ENCODE assay signal across 20 cellular contexts in genomic region chr4:132328761-132329160, GRCh38.
DNase-seq lines count a peak whose midpoint lies in the region; ATAC-seq, FAIRE-seq and TF ChIP-seq lines count a peak whose summit lies in the region.
"Had no signal": no experiment of that assay in that cellular context is flagged by ENCODE, and none has a peak within 500 bp of the region (broad histone marks: within the 10 kb centered on the region; RNA-seq: fewer than 3 reads in every experiment).

No MANE protein-coding gene starts in this region.

- no peak overlapping the region for H3K4me3 ChIP-seq in HCT116 (replicated peaks in 1 of 2; ENCODE audit: low read depth in 1 of 2, low read length in 2 of 2)
- H3K4me3 ChIP-seq in RWPE2 (ENCODE audit: severe bottlenecking), result no peak overlapping the region
- no peak overlapping the region for H3K4me3 ChIP-seq in endothelial cell of umbilical vein (replicated peaks in 1 of 3; ENCODE audit: insufficient read depth in 1 of 3, low read depth in 1 of 3, low read length in 3 of 3)
- no peak overlapping the region for H3K4me3 ChIP-seq in tibial artery
- H3K4me3 ChIP-seq: GM23338 had no signal

- RAD21 ChIA-PET in HCT116 (lab: Charles Lee; ENCODE audit: low non-redundant PET in 1 of 2, low total read pairs in 2 of 2, uncharacterized antibody in 2 of 2, unreplicated experiment in 2 of 2), result no interaction called here

- H3K9ac ChIP-seq in HCT116 (ENCODE audit: low read length) (no peak overlapping the region), endothelial cell of umbilical vein (replicated peaks; ENCODE audit: extremely low read depth, insufficient read depth, low read length) (no peak overlapping the region)

- DNase-seq in HCT116 (ENCODE audit: low read depth, low spot score) (no peak), RWPE2 (ENCODE audit: low spot score) (no peak), endothelial cell of umbilical vein (ENCODE audit: low read depth, low spot score) (no peak), tibial artery (no peak), SKM-1 treated with dmso at 0.1 percent for 144 hours (lab: John Stamatoyannopoulos, UW; ENCODE audit: unreplicated experiment) (no peak)
- DNase-seq: BE2C; C1 segment of cervical spinal cord; CD4-positive, CD25-positive, alpha-beta regulatory T cell; CD8-positive, alpha-beta memory T cell; COR-L47; DMS 273 treated with DMSO at 0.1 percent for 48 hours; DMS53; DND-41; EL had no signal

- CTCF ChIA-PET in HCT116 (lab: Charles Lee) (no interaction called here), endothelial cell of umbilical vein (lab: Charles Lee) (interaction anchor here (1.3 kb wide), 1 partner anchor 29 kb away, joined by 3 read pairs; no protein-coding TSS in a partner anchor)

- TF ChIP-seq CTCF in HCT116 (IDR thresholded peaks at IDR 0.05 in 2 of 3, conservative IDR thresholded peaks at IDR 0.05 in 1 of 3; ENCODE audit: borderline replicate concordance in 1 of 3, insufficient read depth in 1 of 3, low read depth in 2 of 3, low read length in 2 of 3) (no peak), RWPE2 (IDR thresholded peaks at IDR 0.05; ENCODE audit: poor library complexity, severe bottlenecking) (no peak), endothelial cell of umbilical vein (IDR thresholded peaks at IDR 0.05; ENCODE audit: extremely low read depth in 1 of 2, insufficient read depth in 1 of 2, low read depth in 1 of 2, low read length in 2 of 2) (no peak), tibial artery (IDR thresholded peaks at IDR 0.05) (no peak)

- no peaks in the 10 kb centered on the region for H3K9me2 ChIP-seq in HCT116 (ENCODE audit: insufficient read depth)

- H3K27ac ChIP-seq in HCT116 (ENCODE audit: low read depth, low read length) (no peak overlapping the region), RWPE2 (ENCODE audit: poor library complexity, severe bottlenecking) (no peak overlapping the region), endothelial cell of umbilical vein (ENCODE audit: insufficient read depth, low read depth, low read length) (no peak overlapping the region), tibial artery (no peak overlapping the region)

- H3K4me2 ChIP-seq in HCT116 (ENCODE audit: low read length) (no peak overlapping the region), endothelial cell of umbilical vein (ENCODE audit: insufficient read depth, low read length) (no peak overlapping the region)
- H3K4me2 ChIP-seq: GM23338 had no signal

- H3K27me3 ChIP-seq in HCT116 (ENCODE audit: insufficient read depth, low read length) (no peaks in the 10 kb centered on the region), RWPE2 (ENCODE audit: insufficient read depth, poor library complexity, severe bottlenecking) (no peaks in the 10 kb centered on the region), endothelial cell of umbilical vein (ENCODE audit: control insufficient read depth in 2 of 2, insufficient read depth in 2 of 2, low read length in 2 of 2) (no peaks in the 10 kb centered on the region), tibial artery (no peaks in the 10 kb centered on the region)
- H3K27me3 ChIP-seq: BE2C had no signal

- BruUV-seq in HCT116 (replicated peaks; lab: Mats Ljungman, UMichigan), result no TSS peak
- BruUV-seq in endothelial cell of umbilical vein (replicated peaks; lab: Mats Ljungman, UMichigan), result no TSS peak

- no peaks in the 10 kb centered on the region for H3K4me1 ChIP-seq in HCT116 (ENCODE audit: control insufficient read depth in 1 of 2, insufficient read depth in 2 of 2, low read length in 2 of 2)
- peaks cover 16% of the 10 kb centered on the region for H3K4me1 ChIP-seq in RWPE2 (ENCODE audit: insufficient read depth, poor library complexity, severe bottlenecking)
- no peaks in the 10 kb centered on the region for H3K4me1 ChIP-seq in endothelial cell of umbilical vein (ENCODE audit: control insufficient read depth, extremely low read depth, insufficient read depth, low read length)
- no peaks in the 10 kb centered on the region for H3K4me1 ChIP-seq in tibial artery
- H3K4me1 ChIP-seq: BE2C had no signal

- no peak for FAIRE-seq in endothelial cell of umbilical vein (lab: Jason Lieb, UNC)
- FAIRE-seq: GM12891, H54, HTR-8/SVneo had no signal

- TF ChIP-seq RAD21 in HCT116 (IDR thresholded peaks at IDR 0.05; ENCODE audit: low read depth), result no peak

- intact Hi-C loops in HCT116 (cut with micrococcal nuclease), result no loop called here
- intact Hi-C loops in endothelial cell of umbilical vein (cut with micrococcal nuclease), result no loop called here
- intact Hi-C loops in tibial artery (cut with DNase I; ENCODE audit: low total_unique reads), result no loop called here

- H3K79me2 ChIP-seq in HCT116 (ENCODE audit: insufficient read depth, low read length) (no peaks in the 10 kb centered on the region), endothelial cell of umbilical vein (ENCODE audit: control insufficient read depth, insufficient read depth, low read length) (no peaks in the 10 kb centered on the region)

- POLR2A ChIA-PET in HCT116 (lab: Charles Lee) (no interaction called here), endothelial cell of umbilical vein (lab: Charles Lee) (no interaction called here)

- no peaks in the 10 kb centered on the region for H3K9me1 ChIP-seq in endothelial cell of umbilical vein (replicated peaks; ENCODE audit: control insufficient read depth, extremely low read depth, insufficient read depth, low read length)

- dilution Hi-C loops in endothelial cell of umbilical vein (cut with MboI; ENCODE audit: extremely low pct_ligation_motif_present, low sequenced_read_pairs), result no loop called here

- TF ChIP-seq POLR2A in HCT116 (IDR thresholded peaks at IDR 0.05; ENCODE audit: borderline replicate concordance, extremely low read depth, insufficient read depth, insufficient read length) (no peak), endothelial cell of umbilical vein (IDR thresholded peaks at IDR 0.05; ENCODE audit: low read depth, low read length) (no peak)

- H3K36me3 ChIP-seq in HCT116 (ENCODE audit: control insufficient read depth in 1 of 2, insufficient read depth in 2 of 2, low read length in 2 of 2), result no peaks in the 10 kb centered on the region
- H3K36me3 ChIP-seq in RWPE2 (ENCODE audit: low read depth), result no peaks in the 10 kb centered on the region
- H3K36me3 ChIP-seq in endothelial cell of umbilical vein (ENCODE audit: control insufficient read depth in 2 of 2, extremely low read depth in 1 of 2, insufficient read depth in 2 of 2, low read length in 2 of 2), result no peaks in the 10 kb centered on the region
- no peaks in the 10 kb centered on the region for H3K36me3 ChIP-seq in tibial artery
- H3K36me3 ChIP-seq: BE2C had no signal

- ATAC-seq in HCT116, result no peak
- peak; percentile 45; the same call in 1 of the 3 replicates for ATAC-seq in RWPE2 (ENCODE audit: low read depth)
- no peak for ATAC-seq in GM18873 (IDR thresholded peaks at IDR 0.05; ENCODE audit: low FRiP score, unreplicated experiment)
- no peak for ATAC-seq in GM19455 (IDR thresholded peaks at IDR 0.05; ENCODE audit: unreplicated experiment)
- ATAC-seq: GM23338 had no signal

- H4K20me1 ChIP-seq in HCT116 (ENCODE audit: insufficient read depth), result no peaks in the 10 kb centered on the region
- no peaks in the 10 kb centered on the region for H4K20me1 ChIP-seq in endothelial cell of umbilical vein (replicated peaks; ENCODE audit: control insufficient read depth, extremely low read depth, insufficient read depth, low read length)

- peak overlapping the region; percentile 22 for H2AFZ ChIP-seq in HCT116 (ENCODE audit: low read depth, low read length, poor library complexity, severe bottlenecking)
- no peak overlapping the region for H2AFZ ChIP-seq in endothelial cell of umbilical vein (ENCODE audit: low read depth, low read length)
- H2AFZ ChIP-seq: GM23338 had no signal

- H3K9me3 ChIP-seq in HCT116 (ENCODE audit: control insufficient read depth in 1 of 2, insufficient read depth in 1 of 2, low read depth in 1 of 2, low read length in 2 of 2) (no peaks in the 10 kb centered on the region), RWPE2 (ENCODE audit: severe bottlenecking) (no peaks in the 10 kb centered on the region), endothelial cell of umbilical vein (replicated peaks; ENCODE audit: control insufficient read depth, insufficient read depth, low read length) (no peaks in the 10 kb centered on the region), tibial artery (no peaks in the 10 kb centered on the region)
- H3K9me3 ChIP-seq: BE2C had no signal

TF ChIP-seq in HCT116, 20 proteins besides CTCF, POLR2A, EP300 and RAD21:
- TF ChIP-seq ATF3 (IDR thresholded peaks at IDR 0.05) (no peak), TCF7L2 (IDR thresholded peaks at IDR 0.05; ENCODE audit: borderline replicate concordance, extremely low read depth, insufficient read depth, insufficient read length) (no peak), SRF (IDR thresholded peaks at IDR 0.05; ENCODE audit: low read depth) (no peak), JUND (IDR thresholded peaks at IDR 0.05) (no peak), FOSL1 (IDR thresholded peaks at IDR 0.05; ENCODE audit: low read depth) (no peak), EZH2phosphoT487 (IDR thresholded peaks at IDR 0.05; ENCODE audit: borderline replicate concordance) (no peak)
TF ChIP-seq in HCT116: peak in this region for 0.

TF ChIP-seq in endothelial cell of umbilical vein, 7 proteins besides CTCF, POLR2A, EP300 and RAD21:
- TF ChIP-seq FOS (IDR thresholded peaks at IDR 0.05; ENCODE audit: borderline replicate concordance, insufficient read depth, low read length) (peak; percentile 19), POLR2AphosphoS5 (IDR thresholded peaks at IDR 0.05; ENCODE audit: insufficient read depth, low read depth, low read length) (no peak)
